ENCODE assay signal across 8 cellular contexts in genomic region chr13:114282143-114282685, GRCh38. TPM values are rescaled to one million over a fixed set of nuclear protein-coding genes. Genes with fewer than 3 reads are reported as not detected.
DNase-seq lines count a peak whose midpoint lies in the region; ATAC-seq and TF ChIP-seq lines count a peak whose summit lies in the region.

No MANE protein-coding gene starts in this region.

- H3K79me2 ChIP-seq in hepatocyte = peaks cover 47% of the 10 kb centered on the region

- H3K9ac ChIP-seq in SK-N-MC (ENCODE audit: insufficient read length) = peak overlapping the region; percentile 96

- no peaks in the 10 kb centered on the region for H4K20me1 ChIP-seq in hepatocyte (ENCODE audit: insufficient read depth, poor library complexity, severe bottlenecking)

- H3K27ac ChIP-seq in SK-N-MC (peak overlapping the region; percentile 87; the same call in 1 of the 2 replicates), ascending aorta (peak overlapping the region; percentile 96 to 97), hepatocyte (peak overlapping the region; percentile 100)

- peak overlapping the region; percentile 84 for H3K4me3 ChIP-seq in BE2C (ENCODE audit: low read depth, low read length)
- peak overlapping the region; percentile 96 for H3K4me3 ChIP-seq in SK-N-MC
- peak overlapping the region; percentile 71 to 82 for H3K4me3 ChIP-seq in ascending aorta
- peak overlapping the region; percentile 51 for H3K4me3 ChIP-seq in hepatocyte
- H3K4me3 ChIP-seq in retinal pigment epithelial cell (ENCODE audit: low read length) = peak overlapping the region; percentile 69

- DNase-seq in BE2C = peak; percentile 40
- no peak for DNase-seq in SK-N-MC (ENCODE audit: low read depth, low spot score)
- peak in 1 of 2 donors; percentile 69 for DNase-seq in ascending aorta (ENCODE audit: low spot score in 2 of 2)
- DNase-seq in hepatocyte (ENCODE audit: low spot score) = peak; percentile 82
- DNase-seq in retinal pigment epithelial cell (ENCODE audit: low read depth) = no peak
- no peak for DNase-seq in NCI-H2107 treated with DMSO at 0.1 percent for 48 hours (lab: John Stamatoyannopoulos, UW; ENCODE audit: unreplicated experiment)

- peak overlapping the region; percentile 61 for H2AFZ ChIP-seq in hepatocyte

- intact Hi-C loops in ascending aorta (cut with DNase I) = no loop called here

- no peaks in the 10 kb centered on the region for H3K9me2 ChIP-seq in hepatocyte (replicated peaks; ENCODE audit: insufficient read depth)

- WGBS in hepatocyte (ENCODE audit: low lambda C conversion rate, missing lambda C conversion rate) = under 1% methylated on average over 41 of the region's 41 CpGs

- H3K4me1 ChIP-seq in BE2C (peaks cover 3% of the 10 kb centered on the region; the same call in 1 of the 2 replicates), ascending aorta (peaks cover 0 to 16% of the 10 kb centered on the region in 2 donors), hepatocyte (ENCODE audit: insufficient read depth) (peaks cover 24% of the 10 kb centered on the region)

- TF ChIP-seq CTCF in BE2C (IDR thresholded peaks at IDR 0.05; ENCODE audit: low read depth, low read length) = no peak
- no peak for TF ChIP-seq CTCF in ascending aorta (IDR thresholded peaks at IDR 0.05)
- TF ChIP-seq CTCF in hepatocyte (IDR thresholded peaks at IDR 0.05; ENCODE audit: poor library complexity) = no peak
- TF ChIP-seq CTCF in retinal pigment epithelial cell (conservative IDR thresholded peaks at IDR 0.05; ENCODE audit: low read depth, low read length) = no peak

- H3K36me3 ChIP-seq in BE2C = peaks cover 42% of the 10 kb centered on the region
- peaks cover 35% of the 10 kb centered on the region for H3K36me3 ChIP-seq in SK-N-MC (ENCODE audit: insufficient read depth, low read length)
- peaks cover 6% of the 10 kb centered on the region in 2 donors for H3K36me3 ChIP-seq in ascending aorta
- no peaks in the 10 kb centered on the region for H3K36me3 ChIP-seq in hepatocyte (replicated peaks; ENCODE audit: insufficient read depth, low read depth)

- H3K9me3 ChIP-seq in BE2C (no peaks in the 10 kb centered on the region), SK-N-MC (ENCODE audit: low read depth, low read length) (no peaks in the 10 kb centered on the region), ascending aorta (no peaks in the 10 kb centered on the region), hepatocyte (ENCODE audit: low read depth) (no peaks in the 10 kb centered on the region)

- ATAC-seq in GM19035 (IDR thresholded peaks at IDR 0.05; ENCODE audit: unreplicated experiment) (peak; percentile 55), HG03558 (IDR thresholded peaks at IDR 0.05; ENCODE audit: extremely low read depth, unreplicated experiment) (peak; percentile 8)

- H3K27me3 ChIP-seq in BE2C (no peaks in the 10 kb centered on the region), ascending aorta (no peaks in the 10 kb centered on the region), hepatocyte (no peaks in the 10 kb centered on the region)

- H3K4me2 ChIP-seq in hepatocyte = peak overlapping the region; percentile 84

RNA-seq across cellular contexts. Expression of gene UPF3A, which starts 0.8 kb away (rescaled TPM):
- polyA plus RNA-seq in BE2C (2012; ENCODE audit: insufficient read depth, insufficient read length, low read depth) = 43.4 TPM
- total RNA-seq in ascending aorta = 79.8 TPM
- 35.7 and 42.5 TPM in 2 replicates for total RNA-seq in hepatocyte
- polyA plus RNA-seq in hepatocyte = 48.9 and 60.3 TPM in 2 replicates

RNA-seq across cellular contexts. Expression of gene CHAMP1, which starts 32.1 kb away (rescaled TPM):
- polyA plus RNA-seq in BE2C (2012; ENCODE audit: insufficient read depth, insufficient read length, low read depth) = 27.4 TPM
- total RNA-seq in ascending aorta (17.1 TPM), hepatocyte (12.8 and 20.7 TPM in 2 replicates)
- 6.6 and 9.3 TPM in 2 replicates for polyA plus RNA-seq in hepatocyte

RNA-seq across cellular contexts. Expression of gene CDC16, which starts 47.5 kb away (rescaled TPM):
- 66.4 TPM for polyA plus RNA-seq in BE2C (2012; ENCODE audit: insufficient read depth, insufficient read length, low read depth)
- total RNA-seq in ascending aorta (41.1 TPM), hepatocyte (58.5 and 63.0 TPM in 2 replicates)
- 48.4 and 57.8 TPM in 2 replicates for polyA plus RNA-seq in hepatocyte

Comparison
In these comparisons a context has a peak if more than half of its experiments do, and no peak if none do; other contexts are left out.
1. DNase-seq: peak in BE2C (single experiment) and hepatocyte (single experiment); none in SK-N-MC (single experiment), retinal pigment epithelial cell (single experiment) and NCI-H2107 treated with DMSO at 0.1 percent for 48 hours (single experiment).
2. Peak in every context shown above with its lines, with median percentiles within 50 percentile points of each other: H3K4me3 ChIP-seq and H3K27ac ChIP-seq.